ENCODE assay signal across 8 cellular contexts in the genomic region with DNA sequence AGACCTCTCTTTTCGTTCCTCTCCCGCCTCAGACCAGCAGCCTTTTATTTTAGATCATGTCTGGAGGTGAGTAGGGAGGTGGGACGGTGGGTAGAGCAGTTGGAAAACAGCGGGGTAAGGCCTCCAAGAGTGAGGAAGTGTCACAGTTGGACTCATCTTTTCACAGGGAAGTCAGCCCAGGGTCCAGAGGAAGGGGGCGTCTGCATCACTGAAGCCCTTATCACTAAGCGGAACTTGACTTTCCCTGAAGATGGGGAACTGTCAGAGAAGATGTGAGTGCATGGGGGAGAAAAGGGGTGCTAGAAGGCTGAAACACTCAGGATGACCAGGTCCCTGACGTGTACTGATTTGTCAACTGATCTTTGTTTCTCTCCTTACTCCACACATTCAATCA. TPM values are rescaled to one million over a fixed set of nuclear protein-coding genes. Genes with fewer than 3 reads are reported as not detected.
DNase-seq lines count a peak whose midpoint lies in the region; ATAC-seq and TF ChIP-seq lines count a peak whose summit lies in the region.

No MANE protein-coding gene starts in this region.

- H3K27ac ChIP-seq in left ventricle myocardium inferior (replicated peaks) (peak overlapping the region; percentile 84), skeletal muscle tissue (ENCODE audit: low read depth, low read length) (no peak overlapping the region)

- H3K27me3 Mint-ChIP-seq in activated CD8-positive, alpha-beta memory T cell treated with anti-CD3 and anti-CD28 coated beads, Interleukin-2, amount 10 ng/mL, durations not matched to agents 7 days and 5 days: no peaks in the 10 kb centered on the region

- TF ChIP-seq CTCF in WI38 (IDR thresholded peaks at IDR 0.05; ENCODE audit: low read depth, low read length) (no peak), left ventricle myocardium inferior (IDR thresholded peaks at IDR 0.05; ENCODE audit: borderline replicate concordance) (no peak)

- H3K9ac ChIP-seq in skeletal muscle tissue (ENCODE audit: low read depth in 1 of 3, low read length in 3 of 3): peak overlapping the region; percentile 77 to 95 (median 83)

- H3K4me1 ChIP-seq in left ventricle myocardium inferior (peaks cover 50% of the 10 kb centered on the region), skeletal muscle tissue (ENCODE audit: control insufficient read depth in 3 of 3, insufficient read depth in 3 of 3, low read length in 3 of 3) (peaks cover 20 to 31% (median 22%) of the 10 kb centered on the region in 3 donors)

- H3K36me3 Mint-ChIP-seq in activated CD8-positive, alpha-beta memory T cell treated with anti-CD3 and anti-CD28 coated beads, Interleukin-2, amount 10 ng/mL, durations not matched to agents 7 days and 5 days: peaks cover 21% of the 10 kb centered on the region

- no peak for ATAC-seq in activated CD8-positive, alpha-beta memory T cell treated with anti-CD3 and anti-CD28 coated beads, Interleukin-2, amount 10 ng/mL, durations not matched to agents 7 days and 5 days
- no peak for ATAC-seq in HG02840 (IDR thresholded peaks at IDR 0.05; ENCODE audit: low FRiP score, unreplicated experiment)

- no peak for DNase-seq in activated CD8-positive, alpha-beta memory T cell treated with anti-CD3 and anti-CD28 coated beads, Interleukin-2, amount 10 ng/mL, durations not matched to agents 7 days and 5 days
- no peak for DNase-seq in activated CD8-positive, alpha-beta memory T cell treated with anti-CD3 and anti-CD28 coated beads, Interleukin-2, amount 50 U/mL, for 48 hours
- DNase-seq in left ventricle myocardium inferior (no peak), hippocampal formation (lab: John Stamatoyannopoulos, UW) (no peak), GOT3 (lab: John Stamatoyannopoulos, UW) (no peak)

- H3K4me3 ChIP-seq in WI38 (ENCODE audit: low read depth, low read length) (peak overlapping the region; percentile 80), left ventricle myocardium inferior (peak overlapping the region; percentile 86), skeletal muscle tissue (ENCODE audit: low read length in 3 of 3) (peak overlapping the region; percentile 88 to 100 (median 98))

- peak overlapping the region; percentile 97 for H3K4me3 Mint-ChIP-seq in activated CD8-positive, alpha-beta memory T cell treated with anti-CD3 and anti-CD28 coated beads, Interleukin-2, amount 10 ng/mL, durations not matched to agents 7 days and 5 days

- H3K36me3 ChIP-seq in left ventricle myocardium inferior (peaks cover 36% of the 10 kb centered on the region), skeletal muscle tissue (ENCODE audit: control insufficient read depth in 3 of 3, insufficient read depth in 3 of 3, low read length in 3 of 3) (peaks cover 15 to 24% (median 23%) of the 10 kb centered on the region in 3 donors)

- intact Hi-C loops in left ventricle myocardium inferior (cut with micrococcal nuclease): no loop called here

- peaks cover 58% of the 10 kb centered on the region for H3K4me1 Mint-ChIP-seq in activated CD8-positive, alpha-beta memory T cell treated with anti-CD3 and anti-CD28 coated beads, Interleukin-2, amount 10 ng/mL, durations not matched to agents 7 days and 5 days

- peak overlapping the region; percentile 97 for H3K27ac Mint-ChIP-seq in activated CD8-positive, alpha-beta memory T cell treated with anti-CD3 and anti-CD28 coated beads, Interleukin-2, amount 10 ng/mL, durations not matched to agents 7 days and 5 days

- CTCF ChIA-PET in activated CD8-positive, alpha-beta memory T cell treated with anti-CD3 and anti-CD28 coated beads, Interleukin-2, amount 10 ng/mL, durations not matched to agents 7 days and 5 days (lab: Charles Lee): interaction anchor here (1.0 to 5.8 kb wide), 10 partner anchors 10 to 195 kb away, joined by 3 to 58 read pairs (median 4); partner anchors contain the start of genes CDK5RAP3, OSBPL7, SCRN2 and TBX21

- no peaks in the 10 kb centered on the region for H3K9me3 Mint-ChIP-seq in activated CD8-positive, alpha-beta memory T cell treated with anti-CD3 and anti-CD28 coated beads, Interleukin-2, amount 10 ng/mL, durations not matched to agents 7 days and 5 days (ENCODE audit: low read depth)

- H3K27me3 ChIP-seq in left ventricle myocardium inferior (ENCODE audit: low read depth): no peaks in the 10 kb centered on the region
- H3K27me3 ChIP-seq in skeletal muscle tissue (ENCODE audit: control insufficient read depth in 3 of 3, insufficient read depth in 3 of 3, low read length in 3 of 3): no peaks in the 10 kb centered on the region

- H3K9me3 ChIP-seq in left ventricle myocardium inferior (replicated peaks) (no peaks in the 10 kb centered on the region), skeletal muscle tissue (ENCODE audit: control insufficient read depth in 3 of 3, low read length in 3 of 3) (no peaks in the 10 kb centered on the region)

RNA-seq across cellular contexts. Expression of gene LRRC46, which starts 0.5 kb away (rescaled TPM):
- under 1 TPM; 0.14 to 0.44 TPM for total RNA-seq in activated CD8-positive, alpha-beta memory T cell treated with anti-CD3 and anti-CD28 coated beads, Interleukin-2, amount 10 ng/mL, durations not matched to agents 7 days and 5 days
- total RNA-seq in left ventricle myocardium inferior: 0.63 TPM
- not detected for total RNA-seq in skeletal muscle tissue

RNA-seq across cellular contexts. Expression of gene MRPL10, which starts 0.6 kb away (rescaled TPM):
- 10 to 100 TPM; 54.4 to 64.9 TPM for total RNA-seq in activated CD8-positive, alpha-beta memory T cell treated with anti-CD3 and anti-CD28 coated beads, Interleukin-2, amount 10 ng/mL, durations not matched to agents 7 days and 5 days
- 60.5 TPM for total RNA-seq in left ventricle myocardium inferior
- 19.8 TPM for total RNA-seq in skeletal muscle tissue

RNA-seq across cellular contexts. Expression of gene SCRN2, which starts 9.1 kb away (rescaled TPM):
- total RNA-seq in activated CD8-positive, alpha-beta memory T cell treated with anti-CD3 and anti-CD28 coated beads, Interleukin-2, amount 10 ng/mL, durations not matched to agents 7 days and 5 days: 10 to 100 TPM; 28.1 to 33.8 TPM
- 27.1 TPM for total RNA-seq in left ventricle myocardium inferior
- total RNA-seq in skeletal muscle tissue: 29.2 TPM

RNA-seq across cellular contexts. Expression of gene OSBPL7, which starts 10.3 kb away (rescaled TPM):
- 10 to 100 TPM; 30.3 to 47.8 TPM for total RNA-seq in activated CD8-positive, alpha-beta memory T cell treated with anti-CD3 and anti-CD28 coated beads, Interleukin-2, amount 10 ng/mL, durations not matched to agents 7 days and 5 days
- total RNA-seq in left ventricle myocardium inferior (4.4 TPM), skeletal muscle tissue (8.4 TPM)

RNA-seq across cellular contexts. Expression of gene SP6, which starts 19.0 kb away (rescaled TPM):
- total RNA-seq in activated CD8-positive, alpha-beta memory T cell treated with anti-CD3 and anti-CD28 coated beads, Interleukin-2, amount 10 ng/mL, durations not matched to agents 7 days and 5 days: under 1 TPM in 1 of 2 experiments, not detected in 1; 0.12 TPM
- total RNA-seq in left ventricle myocardium inferior (0.16 TPM), skeletal muscle tissue (under 0.01 TPM)
